In genomic region chr2:152030596-152031328, GRCh38 we compare ENCODE assay signal across 8 cellular contexts.
DNase-seq lines count a peak whose midpoint lies in the region; ATAC-seq, FAIRE-seq and TF ChIP-seq lines count a peak whose summit lies in the region.
"Not testable (repeated sequence)": the region's sequence is repeated elsewhere in the genome, so short reads cannot be mapped to it uniquely, and the experiment has no call there.

No MANE protein-coding gene starts in this region.

- intact Hi-C loops in dendritic cell treated with granulocyte-macrophage colony-stimulating factor and Interleukin-4, amounts not matched to agents 40 ng/mL and 50 ng/mL, for 4 days (cut with micrococcal nuclease) = loop anchor here (10.0 kb wide), 2 partner anchors 394 to 684 kb away; partner anchors contain the start of genes ARL6IP6 and PRPF40A

- H3K27me3 Mint-ChIP-seq in dendritic cell treated with granulocyte-macrophage colony-stimulating factor and Interleukin-4, amounts not matched to agents 40 ng/mL and 50 ng/mL, for 4 days = not testable (repeated sequence)

- not testable (repeated sequence) for H3K27ac ChIP-seq in upper lobe of left lung

- H3K36me3 ChIP-seq in upper lobe of left lung = not testable (repeated sequence)

- WGBS in upper lobe of left lung, 2 donors = 71 to 72% methylated on average over 4 of the region's 4 CpGs

- H3K9me3 ChIP-seq in upper lobe of left lung = not testable (repeated sequence)

- H3K27me3 ChIP-seq in upper lobe of left lung = not testable (repeated sequence)

- H3K4me1 ChIP-seq in upper lobe of left lung = not testable (repeated sequence)

- not testable (repeated sequence) for H3K4me3 ChIP-seq in upper lobe of left lung

- not testable (repeated sequence) for H3K9me3 Mint-ChIP-seq in dendritic cell treated with granulocyte-macrophage colony-stimulating factor and Interleukin-4, amounts not matched to agents 40 ng/mL and 50 ng/mL, for 4 days

- ATAC-seq in GM18502 (IDR thresholded peaks at IDR 0.05; ENCODE audit: poor library complexity, unreplicated experiment) (peak; percentile 57), GM21723 (IDR thresholded peaks at IDR 0.05; ENCODE audit: unreplicated experiment) (peak; percentile 52), HG02981 (IDR thresholded peaks at IDR 0.05; ENCODE audit: unreplicated experiment) (peak; percentile 60), HG03469 (IDR thresholded peaks at IDR 0.05; ENCODE audit: unreplicated experiment) (peak; percentile 40), upper lobe of left lung (ENCODE audit: low FRiP score in 2 of 2) (peak; percentile 28 to 57)

- not testable (repeated sequence) for TF ChIP-seq EP300 in upper lobe of left lung (IDR thresholded peaks at IDR 0.05)

- TF ChIP-seq CTCF in upper lobe of left lung (IDR thresholded peaks at IDR 0.05) = not testable (repeated sequence)

- TF ChIP-seq POLR2A in upper lobe of left lung (IDR thresholded peaks at IDR 0.05) = not testable (repeated sequence)

- FAIRE-seq in GM19239 (lab: Jason Lieb, UNC) = peak; percentile 83

- not testable (repeated sequence) for DNase-seq in GM19239 (ENCODE audit: insufficient read length, low spot score)
- peak; percentile 74 for DNase-seq in NOMO-1 treated with dmso at 0.1 percent for 144 hours (lab: John Stamatoyannopoulos, UW; ENCODE audit: unreplicated experiment)
- peak in 1 of 2 donors; percentile 40 for DNase-seq in upper lobe of left lung

- not testable (repeated sequence) for H3K4me3 Mint-ChIP-seq in dendritic cell treated with granulocyte-macrophage colony-stimulating factor and Interleukin-4, amounts not matched to agents 40 ng/mL and 50 ng/mL, for 4 days

- not testable (repeated sequence) for H3K36me3 Mint-ChIP-seq in dendritic cell treated with granulocyte-macrophage colony-stimulating factor and Interleukin-4, amounts not matched to agents 40 ng/mL and 50 ng/mL, for 4 days (ENCODE audit: low read depth)

- peaks cover 34% of the 10 kb centered on the region for H3K4me1 Mint-ChIP-seq in dendritic cell treated with granulocyte-macrophage colony-stimulating factor and Interleukin-4, amounts not matched to agents 40 ng/mL and 50 ng/mL, for 4 days (ENCODE audit: low read depth)

- peak overlapping the region; percentile 54 for H3K27ac Mint-ChIP-seq in dendritic cell treated with granulocyte-macrophage colony-stimulating factor and Interleukin-4, amounts not matched to agents 40 ng/mL and 50 ng/mL, for 4 days
